Comparison of ENCODE assay signal across 8 cellular contexts in genomic region chr9:5186416-5187169, GRCh38. TPM values are rescaled to one million over a fixed set of nuclear protein-coding genes. Genes with fewer than 3 reads are reported as not detected.
DNase-seq lines count a peak whose midpoint lies in the region; ATAC-seq and TF ChIP-seq lines count a peak whose summit lies in the region.

No MANE protein-coding gene starts in this region.

- no peaks in the 10 kb centered on the region for H3K36me3 ChIP-seq in liver (ENCODE audit: control insufficient read depth in 4 of 4, insufficient read depth in 3 of 4, low read depth in 1 of 4, low read length in 3 of 4)

- peak; percentile 61 for DNase-seq in AG08395 (ENCODE audit: low spot score)
- peak; percentile 16 for DNase-seq in GM19238 (ENCODE audit: insufficient read length, low spot score)
- peak; percentile 57 for DNase-seq in NCI-H2107 treated with DMSO at 0.1 percent for 48 hours (lab: John Stamatoyannopoulos, UW; ENCODE audit: unreplicated experiment)
- peak; percentile 55 for DNase-seq in dedifferentiated amniotic fluid mesenchymal stem cell (ENCODE audit: extremely low spot score)
- peak; percentile 10 to 13 for DNase-seq in stimulated activated CD8-positive, alpha-beta memory T cell treated with anti-CD3 and anti-CD28 coated beads, Interleukin-4, amount 100 ng/mL, for 4 hours (ENCODE audit: low read depth in 2 of 2, low spot score in 1 of 2)

- no peak overlapping the region for H3K9ac ChIP-seq in liver (ENCODE audit: low read depth in 1 of 2, low read length in 2 of 2)

- peak; percentile 55 to 64 for ATAC-seq in activated CD4-positive, CD25-positive, alpha-beta regulatory T cell treated with anti-CD3 and anti-CD28 coated beads, Interleukin-2, amount 50 U/mL, for 24 hours
- ATAC-seq in GM21528 (IDR thresholded peaks at IDR 0.05; ENCODE audit: low FRiP score, unreplicated experiment), result no peak

- no peaks in the 10 kb centered on the region for H3K27me3 ChIP-seq in liver (ENCODE audit: control insufficient read depth in 4 of 4, insufficient read depth in 4 of 4, low read length in 3 of 4)

- no peak overlapping the region for H3K27ac ChIP-seq in liver (ENCODE audit: low read depth in 1 of 2, low read length in 2 of 2)

- no peaks in the 10 kb centered on the region for H3K9me3 ChIP-seq in liver (ENCODE audit: control insufficient read depth in 4 of 4, low read length in 3 of 4)

- no peaks in the 10 kb centered on the region for H3K4me1 ChIP-seq in liver (ENCODE audit: control insufficient read depth in 4 of 4, insufficient read depth in 4 of 4, low read length in 3 of 4)

- TF ChIP-seq RAD21 in liver (IDR thresholded peaks at IDR 0.05), result peak; percentile 89 to 92

- WGBS in liver, result 25% methylated on average over 8 of the region's 8 CpGs

- no peak overlapping the region for H3K4me3 ChIP-seq in liver (ENCODE audit: low read depth in 1 of 3, low read length in 3 of 3)

- TF ChIP-seq CTCF in liver (IDR thresholded peaks at IDR 0.05; ENCODE audit: low read depth, low read length, missing input control), result peak; percentile 76

TF ChIP-seq in liver, 16 proteins besides CTCF, POLR2A, EP300 and RAD21:
- no peak for TF ChIP-seq HNF4A (conservative IDR thresholded peaks at IDR 0.05)

RNA-seq across cellular contexts. Expression of gene INSL6, which starts 1.2 kb away (rescaled TPM):
- total RNA-seq in liver, result not detected
- under 1 TPM in 1 of 2 donors, not detected in 1; 0.33 TPM for polyA plus RNA-seq in liver

RNA-seq across cellular contexts. Expression of gene INSL4, which starts 44.6 kb away (rescaled TPM):
- total RNA-seq in liver, result not detected
- polyA plus RNA-seq in liver, result not detected
